In genomic region chr14:76946753-76947077, GRCh38 we compare ENCODE assay signal across 8 cellular contexts.
DNase-seq lines count a peak whose midpoint lies in the region; ATAC-seq and TF ChIP-seq lines count a peak whose summit lies in the region.

No MANE protein-coding gene starts in this region.

- no peaks in the 10 kb centered on the region for H3K9me3 ChIP-seq in PC-3 (ENCODE audit: low read length)
- no peaks in the 10 kb centered on the region for H3K9me3 ChIP-seq in smooth muscle cell (replicated peaks; ENCODE audit: low read depth)

- no peaks in the 10 kb centered on the region for H3K36me3 Mint-ChIP-seq in glutamatergic neuron (ENCODE audit: unreplicated experiment)

- peak overlapping the region; percentile 92 for H3K27ac Mint-ChIP-seq in glutamatergic neuron (ENCODE audit: unreplicated experiment)

- intact Hi-C loops in PC-3 (cut with micrococcal nuclease) (loop anchor here (1.0 kb wide), 2 partner anchors 27 to 124 kb away; no protein-coding TSS in a partner anchor), sciatic nerve (cut with DNase I) (no loop called here)

- peak overlapping the region; percentile 78 for H3K9ac ChIP-seq in PC-3 (ENCODE audit: low read length)
- H3K9ac ChIP-seq in smooth muscle cell (ENCODE audit: low read depth) = peak overlapping the region; percentile 26

- H3K36me3 ChIP-seq in PC-3 (ENCODE audit: low read depth, low read length) (no peaks in the 10 kb centered on the region), smooth muscle cell (ENCODE audit: low read depth) (no peaks in the 10 kb centered on the region)

- peak overlapping the region; percentile 2 for H3K4me3 Mint-ChIP-seq in glutamatergic neuron (ENCODE audit: unreplicated experiment)

- H4K20me1 ChIP-seq in PC-3 (ENCODE audit: low read length) = no peaks in the 10 kb centered on the region
- no peaks in the 10 kb centered on the region for H4K20me1 ChIP-seq in smooth muscle cell (ENCODE audit: low read depth)

- H2AFZ ChIP-seq in PC-3 (ENCODE audit: low read length) (peak overlapping the region; percentile 79), smooth muscle cell (ENCODE audit: low read depth) (peak overlapping the region; percentile 74)

- no peaks in the 10 kb centered on the region for H3K27me3 ChIP-seq in PC-3 (ENCODE audit: low read length)
- no peaks in the 10 kb centered on the region for H3K27me3 ChIP-seq in smooth muscle cell (ENCODE audit: low read depth)

- H3K4me1 ChIP-seq in PC-3 (ENCODE audit: insufficient read depth, low read length) (peaks cover 46% of the 10 kb centered on the region), smooth muscle cell (ENCODE audit: low read depth) (peaks cover 23% of the 10 kb centered on the region)

- no peak for DNase-seq in PC-3
- no peak for DNase-seq in glutamatergic neuron
- DNase-seq in smooth muscle cell (lab: John Stamatoyannopoulos, UW; ENCODE audit: unreplicated experiment) = no peak
- no peak for DNase-seq in sciatic nerve (ENCODE audit: low spot score)
- no peak for DNase-seq in DMS 273 (lab: John Stamatoyannopoulos, UW; ENCODE audit: unreplicated experiment)
- DNase-seq in NOMO-1 (lab: John Stamatoyannopoulos, UW; ENCODE audit: unreplicated experiment in 2 of 2) = no peak

- H3K27me3 Mint-ChIP-seq in glutamatergic neuron (ENCODE audit: unreplicated experiment) = peaks cover 8% of the 10 kb centered on the region

- no TSS peak for BruUV-seq in PC-3 (replicated peaks; lab: Mats Ljungman, UMichigan)

- TF ChIP-seq CTCF in PC-3 (conservative IDR thresholded peaks at IDR 0.05; ENCODE audit: low read depth, low read length) (no peak), glutamatergic neuron (IDR thresholded peaks at IDR 0.05; ENCODE audit: partially characterized antibody, unreplicated experiment) (no peak), smooth muscle cell (IDR thresholded peaks at IDR 0.05; ENCODE audit: borderline replicate concordance, insufficient read depth, poor library complexity, severe bottlenecking) (no peak)

- H3F3A ChIP-seq in PC-3 (ENCODE audit: low read length, unreplicated experiment) = no peaks in the 10 kb centered on the region
- peaks cover 30% of the 10 kb centered on the region for H3F3A ChIP-seq in smooth muscle cell (ENCODE audit: low read depth)

- CTCF ChIA-PET in PC-3 (lab: Charles Lee) = interaction anchor here (0.6 to 1.3 kb wide), 4 partner anchors 28 to 124 kb away, joined by 3 to 8 read pairs (median 4); no protein-coding TSS in a partner anchor

- peak; percentile 9 for ATAC-seq in GM21576 (IDR thresholded peaks at IDR 0.05; ENCODE audit: unreplicated experiment)
- no peak; the same call in 1 of the 2 replicates for ATAC-seq in PC-3
- ATAC-seq in sciatic nerve = no peak
- ATAC-seq in HG03097 (IDR thresholded peaks at IDR 0.05; ENCODE audit: low FRiP score, unreplicated experiment) = no peak

- peaks cover 36% of the 10 kb centered on the region for H3K4me1 Mint-ChIP-seq in glutamatergic neuron (ENCODE audit: low read depth, unreplicated experiment)

- H3K79me2 ChIP-seq in PC-3 (ENCODE audit: low read length) (no peaks in the 10 kb centered on the region), smooth muscle cell (ENCODE audit: low read depth) (no peaks in the 10 kb centered on the region)

- H3K9me3 Mint-ChIP-seq in glutamatergic neuron (ENCODE audit: unreplicated experiment) = peaks cover 14% of the 10 kb centered on the region

- H3K27ac ChIP-seq in PC-3 (ENCODE audit: low read length) (peak overlapping the region; percentile 95), smooth muscle cell (ENCODE audit: low read depth) (peak overlapping the region; percentile 86)

- H3K4me2 ChIP-seq in PC-3 (ENCODE audit: low read length) = peak overlapping the region; percentile 72
- peak overlapping the region; percentile 56 for H3K4me2 ChIP-seq in smooth muscle cell

- 84% methylated on average over 6 of the region's 6 CpGs for WGBS in smooth muscle cell (ENCODE audit: low lambda C conversion rate)

- H3K4me3 ChIP-seq in PC-3 (ENCODE audit: low read length) (no peak overlapping the region), smooth muscle cell (no peak overlapping the region)

- H3K9me2 ChIP-seq in PC-3 (replicated peaks; ENCODE audit: low read length) = no peaks in the 10 kb centered on the region

- POLR2A ChIA-PET in PC-3 (lab: Charles Lee; ENCODE audit: unreplicated experiment) = no interaction called here
